27 cellular contexts compared by ENCODE assay signal in genomic region chr10:27373566-27374160, GRCh38.
"Had no signal": no experiment of that assay in that cellular context is flagged by ENCODE, and none has a peak within 500 bp of the region (broad histone marks: within the 10 kb centered on the region; RNA-seq: fewer than 3 reads in every experiment).

No MANE protein-coding gene starts in this region.

- H3K27ac ChIP-seq: colonic mucosa, gastroesophageal sphincter, heart left ventricle, hepatocyte, left ventricle myocardium inferior, lower lobe of right lung, ovary, psoas muscle, skin epidermis, spleen, testis, tibial nerve, upper lobe of left lung, uterus had no signal

- H3K79me2 ChIP-seq: hepatocyte had no signal

- H3K9me3 ChIP-seq: colonic mucosa, gastroesophageal sphincter, heart left ventricle, left ventricle myocardium inferior, lower lobe of right lung, ovary, psoas muscle, spleen, testis, tibial nerve, upper lobe of left lung, uterus had no signal

- H3K4me2 ChIP-seq: hepatocyte had no signal

- H3K36me3 Mint-ChIP-seq: memory B cell; natural killer cell; stimulated activated memory B cell treated with anti-CD40 and anti-IgM and Interleukin-4, amounts not matched to agents 10 μg/mL and 1 μg/mL and 100 μg/mL, for 72 hours had no signal

- H3K27me3 Mint-ChIP-seq: stimulated activated memory B cell treated with anti-CD40 and anti-IgM and Interleukin-4, amounts not matched to agents 10 μg/mL and 1 μg/mL and 100 μg/mL, for 72 hours had no signal

- H3K4me3 Mint-ChIP-seq: dendritic cell treated with granulocyte-macrophage colony-stimulating factor and Interleukin-4, amounts not matched to agents 40 ng/mL and 50 ng/mL, for 4 days; memory B cell; natural killer cell; stimulated activated memory B cell treated with anti-CD40 and anti-IgM and Interleukin-4, amounts not matched to agents 10 μg/mL and 1 μg/mL and 100 μg/mL, for 72 hours had no signal

- ATAC-seq: gastroesophageal sphincter; heart left ventricle; left cardiac atrium; lower lobe of right lung; natural killer cell; psoas muscle; right cardiac atrium; stimulated activated memory B cell treated with anti-CD40 and anti-IgM and Interleukin-4, amounts not matched to agents 10 μg/mL and 1 μg/mL and 100 μg/mL, for 72 hours; stimulated activated naive CD8-positive, alpha-beta T cell treated with anti-CD3 and anti-CD28 coated beads, Interleukin-15, Interleukin-2, amounts not matched to agents 100 U/mL and 50 U/mL, for 24 hours had no signal

- H3K4me1 ChIP-seq: colonic mucosa, gastroesophageal sphincter, heart left ventricle, left ventricle myocardium inferior, lower lobe of right lung, psoas muscle, spleen, testis, tibial nerve, upper lobe of left lung, uterus had no signal

- H3K27me3 ChIP-seq: colonic mucosa, hepatocyte, ovary, testis, tibial nerve, upper lobe of left lung, uterus had no signal

- H2AFZ ChIP-seq: hepatocyte had no signal

- H3K4me3 ChIP-seq: colonic mucosa, gastroesophageal sphincter, heart left ventricle, hepatocyte, left ventricle myocardium inferior, lower lobe of right lung, ovary, psoas muscle, skin epidermis, spleen, testis, tibial nerve, upper lobe of left lung, uterus had no signal

- H3K9me3 Mint-ChIP-seq: dendritic cell treated with granulocyte-macrophage colony-stimulating factor and Interleukin-4, amounts not matched to agents 40 ng/mL and 50 ng/mL, for 4 days; memory B cell; natural killer cell; stimulated activated memory B cell treated with anti-CD40 and anti-IgM and Interleukin-4, amounts not matched to agents 10 μg/mL and 1 μg/mL and 100 μg/mL, for 72 hours had no signal

- DNase-seq: colonic mucosa; effector CD8-positive, alpha-beta T cell; erythroblast; heart left ventricle; left cardiac atrium; left ventricle myocardium inferior; lower lobe of right lung; natural killer cell; occipital lobe; ovary; posterior cingulate gyrus; psoas muscle; right cardiac atrium; spleen; stimulated activated CD4-positive, alpha-beta T cell treated with anti-CD3 and anti-CD28 coated beads, Interleukin-4, amount 100 ng/mL, for 4 hours; stimulated activated naive CD8-positive, alpha-beta T cell treated with anti-CD3 and anti-CD28 coated beads, Interleukin-15, Interleukin-2, amounts not matched to agents 100 U/mL and 50 U/mL, for 24 hours; substantia nigra; testis; uterus had no signal

- H3K27ac Mint-ChIP-seq: dendritic cell treated with granulocyte-macrophage colony-stimulating factor and Interleukin-4, amounts not matched to agents 40 ng/mL and 50 ng/mL, for 4 days; memory B cell; natural killer cell; stimulated activated memory B cell treated with anti-CD40 and anti-IgM and Interleukin-4, amounts not matched to agents 10 μg/mL and 1 μg/mL and 100 μg/mL, for 72 hours had no signal

- H3K36me3 ChIP-seq: colonic mucosa, gastroesophageal sphincter, heart left ventricle, left ventricle myocardium inferior, lower lobe of right lung, ovary, spleen, tibial nerve, upper lobe of left lung, uterus had no signal

- H3K4me1 Mint-ChIP-seq: memory B cell; natural killer cell; stimulated activated memory B cell treated with anti-CD40 and anti-IgM and Interleukin-4, amounts not matched to agents 10 μg/mL and 1 μg/mL and 100 μg/mL, for 72 hours had no signal
